Comparison of ENCODE assay signal across 8 cellular contexts in the genomic region with DNA sequence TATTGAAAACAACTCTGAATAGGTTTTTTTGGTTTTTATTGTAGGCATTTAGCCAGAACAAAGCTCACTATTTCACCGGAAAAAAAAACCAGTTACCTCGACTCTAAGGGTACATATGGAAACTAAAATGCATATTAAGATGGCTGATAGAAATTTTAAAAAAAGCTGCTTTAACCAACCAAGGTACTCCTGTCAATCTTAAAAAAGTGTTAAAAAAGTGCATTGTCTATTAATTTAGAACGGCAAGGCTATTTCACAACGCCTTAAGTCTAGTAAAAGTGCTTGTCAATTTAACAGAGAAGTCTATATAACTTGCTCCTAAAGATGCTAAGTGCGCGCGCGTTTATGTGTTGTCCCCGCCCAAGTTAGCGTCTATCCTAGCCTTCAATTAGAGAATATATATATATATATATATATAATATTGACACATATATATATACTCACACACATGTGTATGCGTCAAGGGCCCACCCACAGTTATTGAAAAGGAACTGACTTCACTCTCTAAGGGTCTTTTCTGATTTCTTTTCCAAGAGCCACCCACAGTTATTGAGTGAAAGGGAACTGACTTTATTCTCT. TPM values are rescaled to one million over a fixed set of nuclear protein-coding genes. Genes with fewer than 3 reads are reported as not detected.
DNase-seq lines count a peak whose midpoint lies in the region; ATAC-seq, FAIRE-seq and TF ChIP-seq lines count a peak whose summit lies in the region.

No MANE protein-coding gene starts in this region.

- H4K20me1 ChIP-seq in astrocyte (ENCODE audit: insufficient read depth, low read length) = no peaks in the 10 kb centered on the region

- no peak overlapping the region for H3K23ac ChIP-seq in mesendoderm (ENCODE audit: low read length)

- H2BK120ac ChIP-seq in mesendoderm (ENCODE audit: low read depth, low read length) = no peak overlapping the region

- H3K4me2 ChIP-seq in astrocyte (ENCODE audit: low read length) (peak overlapping the region; percentile 92), mesendoderm (ENCODE audit: low read length) (peak overlapping the region; percentile 0)

- no peak overlapping the region for H3K27ac Mint-ChIP-seq in astrocyte (ENCODE audit: unreplicated experiment)

- H2AFZ ChIP-seq in astrocyte (ENCODE audit: low read depth, low read length) = peak overlapping the region; percentile 84

- H3K36me3 ChIP-seq in astrocyte (ENCODE audit: insufficient read depth, low read length) = no peaks in the 10 kb centered on the region
- peaks cover 3% of the 10 kb centered on the region for H3K36me3 ChIP-seq in mesendoderm (ENCODE audit: control insufficient read depth, insufficient read depth, low read length)

- no peaks in the 10 kb centered on the region for H3K9me3 ChIP-seq in astrocyte (ENCODE audit: insufficient read depth, low read depth, low read length)

- no peak overlapping the region for H2BK15ac ChIP-seq in mesendoderm (replicated peaks; ENCODE audit: low read depth)

- H3K27me3 Mint-ChIP-seq in astrocyte (ENCODE audit: low read depth, unreplicated experiment) = no peaks in the 10 kb centered on the region

- no peak overlapping the region for H2AK5ac ChIP-seq in mesendoderm (ENCODE audit: low read length)

- H3K79me1 ChIP-seq in mesendoderm (ENCODE audit: low read length) = peaks cover 4% of the 10 kb centered on the region

- no peak for FAIRE-seq in astrocyte (lab: Jason Lieb, UNC)

- ATAC-seq in HG02610 (IDR thresholded peaks at IDR 0.05; ENCODE audit: unreplicated experiment) (peak; percentile 0), HG03442 (IDR thresholded peaks at IDR 0.05; ENCODE audit: unreplicated experiment) (no peak)

- H4K5ac ChIP-seq in mesendoderm (ENCODE audit: low read length) = no peak overlapping the region

- H3K9ac ChIP-seq in astrocyte (ENCODE audit: low read length) (peak overlapping the region; percentile 87), mesendoderm (ENCODE audit: low read length) (peak overlapping the region; percentile 58)

- H3K79me2 ChIP-seq in astrocyte (ENCODE audit: insufficient read depth, low read length) (peaks cover 58% of the 10 kb centered on the region), mesendoderm (ENCODE audit: control insufficient read depth, insufficient read depth, low read length) (peaks cover 20% of the 10 kb centered on the region)

- TF ChIP-seq CTCF in astrocyte (IDR thresholded peaks at IDR 0.05; ENCODE audit: insufficient read depth, low read depth, low read length) = no peak

- no peak overlapping the region for H2BK5ac ChIP-seq in mesendoderm (ENCODE audit: low read length)

- H3K9me3 Mint-ChIP-seq in astrocyte (ENCODE audit: unreplicated experiment) = no peaks in the 10 kb centered on the region

- H3K27me3 ChIP-seq in astrocyte (ENCODE audit: insufficient read depth, low read length) (no peaks in the 10 kb centered on the region), mesendoderm (ENCODE audit: insufficient read depth, low read length, poor library complexity) (no peaks in the 10 kb centered on the region)

- peak overlapping the region; percentile 88 for H3K56ac ChIP-seq in mesendoderm (ENCODE audit: low read length)

- H3K4me3 Mint-ChIP-seq in astrocyte (ENCODE audit: unreplicated experiment) = peak overlapping the region; percentile 94

- H3K4me1 Mint-ChIP-seq in astrocyte (ENCODE audit: low read depth, unreplicated experiment) = peaks cover 7% of the 10 kb centered on the region

- H3K4me1 ChIP-seq in astrocyte (ENCODE audit: insufficient read depth, low read length) = peaks cover under 1% of the 10 kb centered on the region
- no peaks in the 10 kb centered on the region for H3K4me1 ChIP-seq in mesendoderm (ENCODE audit: control insufficient read depth, low read depth, low read length)

- DNase-seq in AML-193 (lab: John Stamatoyannopoulos, UW) (peak; percentile 6 to 14), astrocyte (ENCODE audit: low read depth) (no peak), mesendoderm (no peak), NCI-H345 treated with DMSO at 0.1 percent for 48 hours (lab: John Stamatoyannopoulos, UW; ENCODE audit: unreplicated experiment) (no peak), DMS153 (lab: John Stamatoyannopoulos, UW) (no peak), OCI-M2 (lab: John Stamatoyannopoulos, UW; ENCODE audit: unreplicated experiment) (no peak)

- H3K27ac ChIP-seq in astrocyte (ENCODE audit: low read depth, low read length) = peak overlapping the region; percentile 73
- peak overlapping the region; percentile 86 for H3K27ac ChIP-seq in mesendoderm (ENCODE audit: low read depth, low read length)

- H3K4me3 ChIP-seq in astrocyte (ENCODE audit: insufficient read depth, low read depth, low read length) (peak overlapping the region; percentile 93), mesendoderm (ENCODE audit: low read length) (peak overlapping the region; percentile 47)

- H3K18ac ChIP-seq in mesendoderm (ENCODE audit: low read length) = no peak overlapping the region

- H3K4ac ChIP-seq in mesendoderm (ENCODE audit: low read depth, low read length) = no peak overlapping the region

- no CpG with 5 or more reads among the region's 11 CpGs for WGBS in mesendoderm (ENCODE audit: extremely low coverage, insufficient coverage, low lambda C conversion rate)

- no peaks in the 10 kb centered on the region for H3K36me3 Mint-ChIP-seq in astrocyte (ENCODE audit: low read depth, unreplicated experiment)

- no peak overlapping the region for H4K8ac ChIP-seq in mesendoderm (ENCODE audit: low read depth, low read length)

RNA-seq across cellular contexts. Expression of gene ASPM, which starts 0.9 kb away (rescaled TPM):
- total RNA-seq in astrocyte = 2.2 and 3.9 TPM in 2 replicates
- polyA plus RNA-seq in mesendoderm (2013, experiment 1 of 2) = 18.4 TPM
- polyA plus RNA-seq in mesendoderm (2013, experiment 2 of 2) = 17.8 TPM

RNA-seq across cellular contexts. Expression of gene ZBTB41, which starts 55.6 kb away (rescaled TPM):
- 10.4 TPM in 2 replicates for total RNA-seq in astrocyte
- polyA plus RNA-seq in mesendoderm (2013, experiment 1 of 2) = 1.00 TPM
- polyA plus RNA-seq in mesendoderm (2013, experiment 2 of 2) = 1.1 TPM

Comparison
In these comparisons a context has a peak if more than half of its experiments do, and no peak if none do; other contexts are left out.
1. DNase-seq: peak in AML-193 (2 of 2); none in astrocyte (single experiment), mesendoderm (single experiment), NCI-H345 treated with DMSO at 0.1 percent for 48 hours (single experiment), DMS153 (single experiment) and OCI-M2 (single experiment).